ENCODE assay signal across 15 cellular contexts in the genomic region with DNA sequence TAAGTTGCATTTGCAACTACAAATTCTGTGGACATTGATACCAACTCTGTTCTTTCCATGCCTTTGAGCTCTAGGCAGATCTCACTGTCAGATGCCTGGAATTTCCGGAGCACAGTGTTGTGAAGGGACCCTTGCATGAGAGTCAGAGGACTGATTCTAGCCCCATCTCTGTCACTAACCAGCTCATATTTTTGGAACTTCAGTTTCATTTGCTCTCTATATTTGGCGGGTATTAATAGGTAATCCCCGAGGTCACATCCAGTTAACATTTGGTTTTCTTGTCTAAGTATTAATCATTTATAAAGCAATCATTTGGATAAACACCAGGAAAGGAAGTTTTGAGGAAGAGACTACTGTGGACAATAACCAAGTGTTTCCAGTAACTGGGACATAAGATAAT.
DNase-seq lines count a peak whose midpoint lies in the region; ATAC-seq lines count a peak whose summit lies in the region.
"Had no signal": no experiment of that assay in that cellular context is flagged by ENCODE, and none has a peak within 500 bp of the region (broad histone marks: within the 10 kb centered on the region; RNA-seq: fewer than 3 reads in every experiment).

No MANE protein-coding gene starts in this region.

- DNase-seq in EL (peak; percentile 13), hepatic stellate cell (ENCODE audit: low spot score) (peak; percentile 15), H4 (ENCODE audit: low spot score) (no peak), amniotic stem cell (lab: John Stamatoyannopoulos, UW) (no peak), SIG-M5 treated with dmso at 0.1 percent for 504 hours (lab: John Stamatoyannopoulos, UW; ENCODE audit: unreplicated experiment) (no peak)
- DNase-seq in stimulated activated CD4-positive, alpha-beta T cell treated with anti-CD3 and anti-CD28 coated beads, Interleukin-15, amount 100 ng/mL, for 24 hours = no peak
- DNase-seq: activated B cell treated with CpG ODN at 0.5 μM for 24 hours; activated CD8-positive, alpha-beta memory T cell treated with anti-CD3 and anti-CD28 coated beads, Interleukin-2, amount 50 U/mL, for 4 hours; COR-L47; cortex of kidney; stimulated activated CD4-positive, alpha-beta T cell treated with anti-CD3 and anti-CD28 coated beads, Interleukin-4, amount 100 ng/mL, for 1 hour had no signal

- ATAC-seq in GM21619 (IDR thresholded peaks at IDR 0.05; ENCODE audit: unreplicated experiment) = peak; percentile 49
- ATAC-seq in HG03457 (IDR thresholded peaks at IDR 0.05; ENCODE audit: unreplicated experiment) = peak; percentile 64
- ATAC-seq: activated naive CD4-positive, alpha-beta T cell treated with anti-CD3 and anti-CD28 coated beads, Interleukin-2, amount 50 U/mL, for 72 hours; stimulated activated effector memory CD8-positive, alpha-beta T cell treated with anti-CD3 and anti-CD28 coated beads, Interleukin-12 subunit alpha, Interleukin-12 subunit beta, amount 100 ng/mL, for 72 hours had no signal

Comparison
In these comparisons a context has a peak if more than half of its experiments do, and no peak if none do; other contexts are left out.
1. DNase-seq: peak in EL (single experiment) and hepatic stellate cell (single experiment); none in stimulated activated CD4-positive, alpha-beta T cell treated with anti-CD3 and anti-CD28 coated beads, Interleukin-15, amount 100 ng/mL, for 24 hours (single experiment), H4 (single experiment), amniotic stem cell (single experiment) and SIG-M5 treated with dmso at 0.1 percent for 504 hours (single experiment).